Comparison of ENCODE assay signal across 11 cellular contexts in the genomic region with DNA sequence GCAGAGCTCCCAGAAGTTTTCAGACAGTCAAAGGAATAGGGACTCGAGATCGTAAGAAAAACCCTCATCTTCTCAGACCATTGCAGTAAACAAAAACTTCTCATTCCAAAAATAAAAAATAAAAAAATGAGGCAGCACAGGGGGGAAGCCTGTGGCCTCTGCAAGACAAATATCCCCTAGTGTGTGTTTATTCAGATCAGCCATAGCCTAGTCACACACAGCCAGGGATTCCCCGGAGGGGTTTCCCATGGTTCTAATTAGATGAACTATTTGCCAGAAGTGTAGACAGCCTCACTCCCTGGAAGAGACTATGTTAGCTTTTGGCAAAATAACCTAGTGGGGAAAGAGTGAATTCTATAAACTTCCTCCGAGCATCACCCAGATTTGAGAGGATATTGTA.
DNase-seq lines count a peak whose midpoint lies in the region; ATAC-seq and TF ChIP-seq lines count a peak whose summit lies in the region.
"Had no signal": no experiment of that assay in that cellular context is flagged by ENCODE, and none has a peak within 500 bp of the region (broad histone marks: within the 10 kb centered on the region; RNA-seq: fewer than 3 reads in every experiment).

No MANE protein-coding gene starts in this region.

- peaks cover 2% of the 10 kb centered on the region for H3K27me3 Mint-ChIP-seq in GM23338 (ENCODE audit: insufficient read depth, low read depth, poor library complexity)
- H3K27me3 Mint-ChIP-seq in stimulated activated naive CD8-positive, alpha-beta T cell treated with anti-CD3 and anti-CD28 coated beads, Interleukin-15, amount 100 ng/mL, for 72 hours = no peaks in the 10 kb centered on the region
- H3K27me3 Mint-ChIP-seq: B cell had no signal

- DNase-seq in stimulated activated CD4-positive, alpha-beta T cell treated with anti-CD3 and anti-CD28 coated beads, Interleukin-12 subunit alpha, Interleukin-12 subunit beta, amount 100 ng/mL, for 48 hours (ENCODE audit: low read depth in 2 of 3, low spot score in 1 of 3) = peak; percentile 23 to 35 (median 27)
- no peak for DNase-seq in stimulated activated CD4-positive, alpha-beta T cell treated with anti-CD3 and anti-CD28 coated beads, Interleukin-2, amount 100 ng/mL, for 24 hours
- DNase-seq in GM23338 (ENCODE audit: low spot score) (no peak), MG63 (no peak), SK-N-DZ (ENCODE audit: low spot score) (no peak)
- DNase-seq in stimulated activated naive CD8-positive, alpha-beta T cell treated with anti-CD3 and anti-CD28 coated beads, Interleukin-15, amount 100 ng/mL, for 72 hours = peak in 1 of 2 donors; percentile 56
- DNase-seq: Right ventricle myocardium superior had no signal

- H3K9me3 Mint-ChIP-seq in GM23338 = no peaks in the 10 kb centered on the region
- peaks cover 0 to 9% of the 10 kb centered on the region in 2 donors for H3K9me3 Mint-ChIP-seq in stimulated activated naive CD8-positive, alpha-beta T cell treated with anti-CD3 and anti-CD28 coated beads, Interleukin-15, amount 100 ng/mL, for 72 hours

- H3K4me3 ChIP-seq in GM23338 (no peak overlapping the region), MG63 (no peak overlapping the region)

- H3K27ac Mint-ChIP-seq in GM23338 = no peak overlapping the region
- no peak overlapping the region for H3K27ac Mint-ChIP-seq in stimulated activated naive CD8-positive, alpha-beta T cell treated with anti-CD3 and anti-CD28 coated beads, Interleukin-15, amount 100 ng/mL, for 72 hours
- H3K27ac Mint-ChIP-seq: B cell, IgD-negative memory B cell had no signal

- no peaks in the 10 kb centered on the region for H3F3A ChIP-seq in GM23338 (replicated peaks; ENCODE audit: low read depth)

- H3K27ac ChIP-seq in GM23338 (ENCODE audit: low read depth) = no peak overlapping the region

- H3K27me3 ChIP-seq in GM23338 (ENCODE audit: insufficient read depth) = no peaks in the 10 kb centered on the region
- H3K27me3 ChIP-seq in MG63 = no peaks in the 10 kb centered on the region

- peaks cover 28% of the 10 kb centered on the region for H3K4me1 ChIP-seq in GM23338 (ENCODE audit: insufficient read depth)

- H2AFZ ChIP-seq in GM23338 = peak overlapping the region; percentile 49

- no peaks in the 10 kb centered on the region for H3K36me3 Mint-ChIP-seq in GM23338 (ENCODE audit: low read depth)
- H3K36me3 Mint-ChIP-seq: IgD-negative memory B cell had no signal

- no peaks in the 10 kb centered on the region for H3K79me2 ChIP-seq in GM23338 (replicated peaks; ENCODE audit: insufficient read depth)

- H3K9me3 ChIP-seq in MG63 = no peaks in the 10 kb centered on the region

- peaks cover 28% of the 10 kb centered on the region for H3K4me1 Mint-ChIP-seq in GM23338
- H3K4me1 Mint-ChIP-seq in stimulated activated naive CD8-positive, alpha-beta T cell treated with anti-CD3 and anti-CD28 coated beads, Interleukin-15, amount 100 ng/mL, for 72 hours = peaks cover 29% of the 10 kb centered on the region

- no peak for TF ChIP-seq CTCF in GM23338 (conservative IDR thresholded peaks at IDR 0.05; ENCODE audit: low read depth in 2 of 2)

- H4K20me1 ChIP-seq in GM23338 (replicated peaks; ENCODE audit: insufficient read depth) = no peaks in the 10 kb centered on the region

- ATAC-seq in GM23338 = peak; percentile 81
- peak; percentile 51 for ATAC-seq in HG03460 (IDR thresholded peaks at IDR 0.05; ENCODE audit: unreplicated experiment)
- ATAC-seq in stimulated activated naive CD8-positive, alpha-beta T cell treated with anti-CD3 and anti-CD28 coated beads, Interleukin-15, amount 100 ng/mL, for 72 hours = peak; percentile 92
- ATAC-seq in HG03135 (IDR thresholded peaks at IDR 0.05; ENCODE audit: unreplicated experiment) = no peak

- H3K36me3 ChIP-seq in GM23338 (ENCODE audit: insufficient read depth) = no peaks in the 10 kb centered on the region
- H3K36me3 ChIP-seq in MG63 = no peaks in the 10 kb centered on the region

- peaks cover 6% of the 10 kb centered on the region for H3K9me2 ChIP-seq in GM23338 (ENCODE audit: insufficient read depth)

- no peak overlapping the region for H3K4me2 ChIP-seq in GM23338

- H3K4me3 Mint-ChIP-seq in GM23338 = no peak overlapping the region
- H3K4me3 Mint-ChIP-seq in stimulated activated naive CD8-positive, alpha-beta T cell treated with anti-CD3 and anti-CD28 coated beads, Interleukin-15, amount 100 ng/mL, for 72 hours = no peak overlapping the region
- H3K4me3 Mint-ChIP-seq: B cell, IgD-negative memory B cell had no signal

TF ChIP-seq in GM23338, 12 proteins besides CTCF, POLR2A, EP300 and RAD21 (continues in another document):
- TF ChIP-seq ZNF114 (CRISPR knock-in tag; IDR thresholded peaks at IDR 0.05) (no peak), EZH2phosphoT487 (IDR thresholded peaks at IDR 0.05; ENCODE audit: unreplicated experiment) (no peak), STAT1 (IDR thresholded peaks at IDR 0.05; ENCODE audit: unreplicated experiment) (no peak)
- TF ChIP-seq, protein P1, sequence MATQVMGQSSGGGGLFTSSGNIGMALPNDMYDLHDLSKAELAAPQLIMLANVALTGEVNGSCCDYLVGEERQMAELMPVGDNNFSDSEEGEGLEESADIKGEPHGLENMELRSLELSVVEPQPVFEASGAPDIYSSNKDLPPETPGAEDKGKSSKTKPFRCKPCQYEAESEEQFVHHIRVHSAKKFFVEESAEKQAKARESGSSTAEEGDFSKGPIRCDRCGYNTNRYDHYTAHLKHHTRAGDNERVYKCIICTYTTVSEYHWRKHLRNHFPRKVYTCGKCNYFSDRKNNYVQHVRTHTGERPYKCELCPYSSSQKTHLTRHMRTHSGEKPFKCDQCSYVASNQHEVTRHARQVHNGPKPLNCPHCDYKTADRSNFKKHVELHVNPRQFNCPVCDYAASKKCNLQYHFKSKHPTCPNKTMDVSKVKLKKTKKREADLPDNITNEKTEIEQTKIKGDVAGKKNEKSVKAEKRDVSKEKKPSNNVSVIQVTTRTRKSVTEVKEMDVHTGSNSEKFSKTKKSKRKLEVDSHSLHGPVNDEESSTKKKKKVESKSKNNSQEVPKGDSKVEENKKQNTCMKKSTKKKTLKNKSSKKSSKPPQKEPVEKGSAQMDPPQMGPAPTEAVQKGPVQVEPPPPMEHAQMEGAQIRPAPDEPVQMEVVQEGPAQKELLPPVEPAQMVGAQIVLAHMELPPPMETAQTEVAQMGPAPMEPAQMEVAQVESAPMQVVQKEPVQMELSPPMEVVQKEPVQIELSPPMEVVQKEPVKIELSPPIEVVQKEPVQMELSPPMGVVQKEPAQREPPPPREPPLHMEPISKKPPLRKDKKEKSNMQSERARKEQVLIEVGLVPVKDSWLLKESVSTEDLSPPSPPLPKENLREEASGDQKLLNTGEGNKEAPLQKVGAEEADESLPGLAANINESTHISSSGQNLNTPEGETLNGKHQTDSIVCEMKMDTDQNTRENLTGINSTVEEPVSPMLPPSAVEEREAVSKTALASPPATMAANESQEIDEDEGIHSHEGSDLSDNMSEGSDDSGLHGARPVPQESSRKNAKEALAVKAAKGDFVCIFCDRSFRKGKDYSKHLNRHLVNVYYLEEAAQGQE (IDR thresholded peaks at IDR 0.05; ENCODE audit: unreplicated experiment) = no peak

Comparison
In these comparisons a context has a peak if more than half of its experiments do, and no peak if none do; other contexts are left out.
1. DNase-seq: peak in stimulated activated CD4-positive, alpha-beta T cell treated with anti-CD3 and anti-CD28 coated beads, Interleukin-12 subunit alpha, Interleukin-12 subunit beta, amount 100 ng/mL, for 48 hours (3 of 3); none in stimulated activated CD4-positive, alpha-beta T cell treated with anti-CD3 and anti-CD28 coated beads, Interleukin-2, amount 100 ng/mL, for 24 hours (0 of 2), GM23338 (single experiment), MG63 (single experiment) and SK-N-DZ (single experiment).